6 cellular contexts compared by ENCODE assay signal in genomic region chr12:55818140-55818728, GRCh38. TPM values are rescaled to one million over a fixed set of nuclear protein-coding genes. Genes with fewer than 3 reads are reported as not detected.
A peak's percentile ranks its signal among the peaks of the same experiment; 100 is the strongest.
DNase-seq lines count a peak whose midpoint lies in the region; ATAC-seq and TF ChIP-seq lines count a peak whose summit lies in the region.

No MANE protein-coding gene starts in this region.

- peaks cover 23 to 28% of the 10 kb centered on the region in 2 experiments for H3K4me1 ChIP-seq in neutrophil (ENCODE audit: control insufficient read depth in 1 of 2, insufficient read depth in 1 of 2, low read depth in 1 of 2, low read length in 1 of 2)

- H3K27me3 Mint-ChIP-seq in MCF 10A (ENCODE audit: insufficient read depth, unreplicated experiment) (no peaks in the 10 kb centered on the region), immature natural killer cell (ENCODE audit: low read depth in 3 of 3) (no peaks in the 10 kb centered on the region)

- H3K4me1 Mint-ChIP-seq in MCF 10A (ENCODE audit: insufficient read depth, unreplicated experiment) (peaks cover 16% of the 10 kb centered on the region), immature natural killer cell (peaks cover 14 to 18% of the 10 kb centered on the region in 2 donors)

- CTCF ChIA-PET in MCF 10A (lab: Yijun Ruan, JAX) = interaction anchor here (0.5 to 2.7 kb wide), 21 partner anchors 9 to 241 kb away, joined by 3 to 15 read pairs (median 4); partner anchors contain the start of genes DNAJC14 and PYM1

- peak overlapping the region; percentile 85 for H3K27ac ChIP-seq in neutrophil

- H3K4me3 ChIP-seq in neutrophil (ENCODE audit: low read depth in 1 of 2, low read length in 1 of 2) = peak overlapping the region; percentile 78 to 86

- H3K27ac Mint-ChIP-seq in MCF 10A (ENCODE audit: low read depth, unreplicated experiment) = no peak overlapping the region
- no peak overlapping the region for H3K27ac Mint-ChIP-seq in immature natural killer cell

- no peaks in the 10 kb centered on the region for H3K9me3 Mint-ChIP-seq in MCF 10A (ENCODE audit: unreplicated experiment)
- no peaks in the 10 kb centered on the region for H3K9me3 Mint-ChIP-seq in immature natural killer cell

- POLR2A ChIA-PET in MCF 10A (lab: Yijun Ruan, JAX) = interaction anchor here (0.5 to 8.3 kb wide), 38 partner anchors 10 to 1560 kb away, joined by 3 to 207 read pairs (median 6); partner anchors contain the start of genes CBX5, CD63, CS and DGKA

- TF ChIP-seq CTCF in MCF 10A (IDR thresholded peaks at IDR 0.05; ENCODE audit: unreplicated experiment) (no peak), neutrophil (IDR thresholded peaks at IDR 0.05) (peak; percentile 4)

- H3K27me3 ChIP-seq in neutrophil = no peaks in the 10 kb centered on the region

- no peak overlapping the region for H3K4me3 Mint-ChIP-seq in MCF 10A (ENCODE audit: unreplicated experiment)
- H3K4me3 Mint-ChIP-seq in immature natural killer cell = no peak overlapping the region

- H3K9me3 ChIP-seq in neutrophil = no peaks in the 10 kb centered on the region

- H3K36me3 Mint-ChIP-seq in MCF 10A (ENCODE audit: insufficient read depth, unreplicated experiment) (peaks cover 60% of the 10 kb centered on the region), immature natural killer cell (peaks cover 7 to 16% (median 10%) of the 10 kb centered on the region in 3 donors)

- no peak for DNase-seq in MCF 10A (ENCODE audit: unreplicated experiment)
- DNase-seq in immature natural killer cell = no peak
- no peak for DNase-seq in activated CD4-positive, alpha-beta T cell treated with anti-CD3 and anti-CD28 coated beads, Interleukin-2, amount 50 U/mL, for 1 hour

- intact Hi-C loops in MCF 10A (cut with micrococcal nuclease) = loop anchor here (5.0 kb wide), 1 partner anchor 224 kb away; the partner anchor contains the start of gene RPS26

- H3K36me3 ChIP-seq in neutrophil = peaks cover 49% of the 10 kb centered on the region

- TSS peak; percentile 52 for BruUV-seq in MCF 10A (replicated peaks; lab: Mats Ljungman, UMichigan)

- ATAC-seq in GM18873 (IDR thresholded peaks at IDR 0.05; ENCODE audit: low FRiP score, unreplicated experiment) (peak; percentile 0), HG03159 (IDR thresholded peaks at IDR 0.05; ENCODE audit: unreplicated experiment) (peak; percentile 26)

RNA-seq across cellular contexts. Expression of gene ORMDL2, which starts 0.4 kb away (rescaled TPM):
- 54.6 and 55.9 TPM in 2 replicates for total RNA-seq in MCF 10A (2022)
- 100 to 1,000 TPM; 104 to 163 (median 147) TPM for polyA plus RNA-seq in immature natural killer cell

RNA-seq across cellular contexts. Expression of gene SARNP, which starts 0.7 kb away (rescaled TPM):
- total RNA-seq in MCF 10A (2022) = 39.2 and 61.1 TPM in 2 replicates
- polyA plus RNA-seq in immature natural killer cell = 100 to 1,000 TPM; 115 to 157 (median 132) TPM

RNA-seq across cellular contexts. Expression of gene DNAJC14, which starts 11.2 kb away (rescaled TPM):
- total RNA-seq in MCF 10A (2022) = 27.3 and 29.9 TPM in 2 replicates
- polyA plus RNA-seq in immature natural killer cell = 10 to 100 TPM; 36.7 to 51.4 (median 51.1) TPM

RNA-seq across cellular contexts. Expression of gene MMP19, which starts 24.5 kb away (rescaled TPM):
- 3.3 and 3.7 TPM in 2 replicates for total RNA-seq in MCF 10A (2022)
- under 1 TPM in 1 of 3 donors, not detected in 2; 0.10 TPM for polyA plus RNA-seq in immature natural killer cell
